16 cellular contexts compared by ENCODE assay signal in the genomic region with DNA sequence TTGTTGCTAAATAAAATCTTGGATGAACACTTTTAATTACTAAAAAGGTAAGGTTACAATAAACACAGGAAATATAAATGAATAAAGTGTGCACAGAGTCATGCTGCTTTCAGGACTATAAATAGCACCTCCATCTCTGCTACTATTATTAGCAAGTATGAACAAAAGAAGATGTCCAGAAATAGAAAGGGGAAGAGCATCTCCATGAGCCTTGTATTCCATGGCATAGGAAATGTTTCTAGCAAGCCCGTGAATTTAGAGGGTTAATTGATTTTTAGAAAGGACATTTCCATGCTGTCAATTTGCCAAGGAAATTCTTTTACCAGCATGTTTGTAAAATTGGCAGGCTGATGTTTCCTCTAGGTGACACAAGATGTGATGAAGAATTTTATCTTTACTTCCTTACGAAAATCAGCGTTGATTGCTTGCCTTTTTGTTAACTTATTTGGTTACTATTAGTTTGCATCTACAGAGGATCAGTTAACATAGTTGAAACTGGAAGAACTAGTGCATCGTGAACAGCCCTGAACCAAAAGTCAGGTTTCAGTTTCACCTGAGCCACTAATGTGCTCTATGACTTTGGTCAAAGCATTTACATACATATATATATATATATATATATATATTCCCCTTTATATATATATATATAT. TPM values are rescaled to one million over a fixed set of nuclear protein-coding genes. Genes with fewer than 3 reads are reported as not detected.
DNase-seq lines count a peak whose midpoint lies in the region; ATAC-seq lines count a peak whose summit lies in the region.
"Had no signal": no experiment of that assay in that cellular context is flagged by ENCODE, and none has a peak within 500 bp of the region (broad histone marks: within the 10 kb centered on the region; RNA-seq: fewer than 3 reads in every experiment).

No MANE protein-coding gene starts in this region.

- ATAC-seq in GM19035 (IDR thresholded peaks at IDR 0.05; ENCODE audit: unreplicated experiment) (peak; percentile 98), GM21737 (IDR thresholded peaks at IDR 0.05; ENCODE audit: unreplicated experiment) (peak; percentile 80), HG03196 (IDR thresholded peaks at IDR 0.05; ENCODE audit: unreplicated experiment) (peak; percentile 96), GM21423 (IDR thresholded peaks at IDR 0.05; ENCODE audit: unreplicated experiment) (no peak)

- DNase-seq in myocyte (ENCODE audit: low read depth) (peak; percentile 53), mucosa of gallbladder (ENCODE audit: low spot score) (no peak), NCI-H774 (lab: John Stamatoyannopoulos, UW) (no peak), H4 (ENCODE audit: low spot score) (no peak)
- DNase-seq: activated T-cell treated with anti-CD3 and anti-CD28 coated beads, Interleukin-2, amount 50 U/mL, for 1 hour; brain microvascular endothelial cell; GOT3; immature natural killer cell; OCI-M1; stimulated activated CD4-positive, alpha-beta T cell treated with anti-CD3 and anti-CD28 coated beads, Interleukin-2, amount 100 ng/mL, for 48 hours; T1000; testis had no signal

RNA-seq across cellular contexts. Expression of a gene that starts 45.3 kb away (rescaled TPM):
- total RNA-seq in myocyte (not detected in 2 replicates), mucosa of gallbladder (49.0 TPM)
- polyA plus RNA-seq in myocyte (2012), result not detected
- 0.06 TPM in 2 replicates for total RNA-seq in H4 (2014; rRNA removed; shearing (Covaris generic))
- polyA plus RNA-seq: immature natural killer cell had no signal

Comparison
In these comparisons a context has a peak if more than half of its experiments do, and no peak if none do; other contexts are left out.
1. RNA of a gene that starts 45.3 kb away (total RNA-seq): 49.0 TPM in mucosa of gallbladder (single experiment); 0.06 TPM in H4 and not detected in myocyte; every median in the first group is over 10 times any median in the second.